2 cellular contexts compared by ENCODE assay signal in genomic region chr1:223394242-223394641, GRCh38.
TF ChIP-seq lines count a peak whose summit lies in the region.

No MANE protein-coding gene starts in this region.

TF ChIP-seq in A549, 52 proteins besides CTCF, POLR2A, EP300 and RAD21:
- no peak for TF ChIP-seq EHMT2 (IDR thresholded peaks at IDR 0.05; ENCODE audit: low read depth)
- TF ChIP-seq ZNF302 (CRISPR knock-in tag; IDR thresholded peaks at IDR 0.05) = no peak
- no peak for TF ChIP-seq RCOR1 (IDR thresholded peaks at IDR 0.05; ENCODE audit: low read depth, low read length)
- TF ChIP-seq KDM1A (IDR thresholded peaks at IDR 0.05; ENCODE audit: low read depth) = no peak
- no peak for TF ChIP-seq HDAC2 (IDR thresholded peaks at IDR 0.05)
- TF ChIP-seq SREBF2 (IDR thresholded peaks at IDR 0.05) = no peak
- TF ChIP-seq ZFP36 (IDR thresholded peaks at IDR 0.05; ENCODE audit: borderline replicate concordance, partially characterized antibody) = no peak
- TF ChIP-seq HES2 (IDR thresholded peaks at IDR 0.05) = no peak
- TF ChIP-seq NPAS2 (CRISPR knock-in tag; IDR thresholded peaks at IDR 0.05; ENCODE audit: borderline replicate concordance) = no peak
- no peak for TF ChIP-seq RFX5 (IDR thresholded peaks at IDR 0.05)
- no peak for TF ChIP-seq HOXB5 (CRISPR knock-in tag; IDR thresholded peaks at IDR 0.05)
- no peak for TF ChIP-seq MAX (IDR thresholded peaks at IDR 0.05)
- TF ChIP-seq PBX3 (IDR thresholded peaks at IDR 0.05) = no peak
- TF ChIP-seq CBX8 (IDR thresholded peaks at IDR 0.05) = no peak

TF ChIP-seq in K562, 482 proteins besides CTCF, POLR2A, EP300 and RAD21:
- TF ChIP-seq CREM (IDR thresholded peaks at IDR 0.05; ENCODE audit: low read depth) = no peak
- no peak for TF ChIP-seq PHF20 (IDR thresholded peaks at IDR 0.05; ENCODE audit: partially characterized antibody)
- TF ChIP-seq SREBF2 (CRISPR knock-in tag; IDR thresholded peaks at IDR 0.05) = no peak
- TF ChIP-seq TARDBP (IDR thresholded peaks at IDR 0.05) = no peak
